11 cellular contexts compared by ENCODE assay signal in the genomic region with DNA sequence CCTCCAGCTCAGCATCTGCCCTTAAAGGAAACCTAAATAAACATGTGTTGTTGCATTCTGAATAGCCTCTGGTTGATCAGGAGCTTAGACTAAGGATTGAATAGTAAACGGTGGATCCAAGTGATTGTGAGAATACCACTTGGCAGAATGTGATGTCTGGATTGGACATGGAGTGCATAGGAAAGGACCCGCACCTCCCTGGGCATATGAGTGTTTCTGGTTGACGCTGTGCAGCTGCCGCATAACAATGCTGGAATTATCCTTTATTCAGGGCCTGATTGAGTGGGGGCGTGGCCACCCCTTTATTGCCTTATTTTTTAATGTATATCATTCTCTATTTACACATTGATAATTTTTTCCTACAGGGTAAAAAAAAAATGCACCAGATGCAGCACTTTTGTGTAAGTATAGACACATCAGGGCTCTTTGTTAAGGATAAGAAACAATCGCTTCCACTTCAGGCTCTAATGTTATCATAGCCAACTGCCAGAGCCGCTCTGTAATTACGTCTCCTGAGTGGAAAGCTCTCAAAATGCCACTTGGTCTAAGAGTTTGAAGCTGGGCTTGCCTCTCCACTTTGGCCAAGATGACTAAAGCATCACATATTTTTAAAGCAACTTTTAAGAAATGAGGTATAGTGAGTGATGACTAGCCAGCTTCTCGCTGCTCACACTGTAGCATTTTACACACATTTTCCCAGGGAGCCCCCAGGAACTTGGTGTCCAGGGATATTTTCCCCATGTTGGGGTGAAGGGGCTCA. TPM values are rescaled to one million over a fixed set of nuclear protein-coding genes. Genes with fewer than 3 reads are reported as not detected.
DNase-seq lines count a peak whose midpoint lies in the region; ATAC-seq, FAIRE-seq and TF ChIP-seq lines count a peak whose summit lies in the region.
"Had no signal": no experiment of that assay in that cellular context is flagged by ENCODE, and none has a peak within 500 bp of the region (broad histone marks: within the 10 kb centered on the region; RNA-seq: fewer than 3 reads in every experiment).

No MANE protein-coding gene starts in this region.

- H3K36me3 ChIP-seq in breast epithelium, result no peaks in the 10 kb centered on the region

- H3K27ac Mint-ChIP-seq in activated naive CD4-positive, alpha-beta T cell treated with anti-CD3 and anti-CD28 coated beads for 36 hours, result peak overlapping the region; percentile 91
- peak overlapping the region; percentile 52 for H3K27ac Mint-ChIP-seq in stimulated activated effector memory CD8-positive, alpha-beta T cell treated with anti-CD3 and anti-CD28 coated beads, Interleukin-12 subunit alpha, Interleukin-12 subunit beta, amount 100 ng/mL, for 72 hours

- H3K4me1 ChIP-seq in breast epithelium, result no peaks in the 10 kb centered on the region

- in situ Hi-C loops in GM13977 (cut with MboI; ENCODE audit: low pct_unique_long_range_greater_than_20kb, low sequenced_read_pairs, unreplicated experiment), result no loop called here

- no peaks in the 10 kb centered on the region for H3K27me3 ChIP-seq in breast epithelium

- no peak for FAIRE-seq in D721Med (lab: Jason Lieb, UNC)

- no peaks in the 10 kb centered on the region for H3K36me3 Mint-ChIP-seq in activated naive CD4-positive, alpha-beta T cell treated with anti-CD3 and anti-CD28 coated beads for 36 hours (ENCODE audit: low read depth)
- peaks cover 6% of the 10 kb centered on the region for H3K36me3 Mint-ChIP-seq in stimulated activated effector memory CD8-positive, alpha-beta T cell treated with anti-CD3 and anti-CD28 coated beads, Interleukin-12 subunit alpha, Interleukin-12 subunit beta, amount 100 ng/mL, for 72 hours

- peaks cover 82% of the 10 kb centered on the region for H3K4me1 Mint-ChIP-seq in activated naive CD4-positive, alpha-beta T cell treated with anti-CD3 and anti-CD28 coated beads for 36 hours (ENCODE audit: low read depth)
- peaks cover 77% of the 10 kb centered on the region for H3K4me1 Mint-ChIP-seq in stimulated activated effector memory CD8-positive, alpha-beta T cell treated with anti-CD3 and anti-CD28 coated beads, Interleukin-12 subunit alpha, Interleukin-12 subunit beta, amount 100 ng/mL, for 72 hours

- ATAC-seq in stimulated activated effector memory CD8-positive, alpha-beta T cell treated with anti-CD3 and anti-CD28 coated beads, Interleukin-12 subunit alpha, Interleukin-12 subunit beta, amount 100 ng/mL, for 72 hours, result peak; percentile 46

- no peak for DNase-seq in activated naive CD4-positive, alpha-beta T cell treated with anti-CD3 and anti-CD28 coated beads for 36 hours
- no peak for DNase-seq in activated naive CD4-positive, alpha-beta T cell treated with anti-CD3 and anti-CD28 coated beads, Interleukin-2, amount 50 U/mL, for 16 hours
- DNase-seq in NCI-H345 (lab: John Stamatoyannopoulos, UW) (peak; percentile 94), breast epithelium (ENCODE audit: low spot score in 2 of 2) (peak in 1 of 2 donors; percentile 24), GM13977 (ENCODE audit: low spot score) (no peak), D721Med (ENCODE audit: insufficient read length, low spot score) (no peak), medulla oblongata (ENCODE audit: extremely low spot score) (no peak)
- no peak for DNase-seq in stimulated activated effector memory CD8-positive, alpha-beta T cell treated with anti-CD3 and anti-CD28 coated beads, Interleukin-12 subunit alpha, Interleukin-12 subunit beta, amount 100 ng/mL, for 72 hours (ENCODE audit: low spot score in 2 of 2)
- DNase-seq: activated CD4-positive, alpha-beta T cell treated with anti-CD3 and anti-CD28 coated beads, Interleukin-2, amount 50 U/mL, for 48 hours; dorsolateral prefrontal cortex; GOT3 had no signal

- no peak overlapping the region for H3K4me3 ChIP-seq in breast epithelium

- H3K27me3 Mint-ChIP-seq in activated naive CD4-positive, alpha-beta T cell treated with anti-CD3 and anti-CD28 coated beads for 36 hours (ENCODE audit: low read depth), result no peaks in the 10 kb centered on the region

- CTCF ChIA-PET in activated naive CD4-positive, alpha-beta T cell treated with anti-CD3 and anti-CD28 coated beads for 36 hours (lab: Charles Lee), result interaction anchor here (0.7 to 6.8 kb wide), 10 partner anchors 9 to 188 kb away, joined by 3 to 65 read pairs (median 4); no protein-coding TSS in a partner anchor

- peak overlapping the region; percentile 60 for H3K4me3 Mint-ChIP-seq in activated naive CD4-positive, alpha-beta T cell treated with anti-CD3 and anti-CD28 coated beads for 36 hours
- H3K4me3 Mint-ChIP-seq in stimulated activated effector memory CD8-positive, alpha-beta T cell treated with anti-CD3 and anti-CD28 coated beads, Interleukin-12 subunit alpha, Interleukin-12 subunit beta, amount 100 ng/mL, for 72 hours, result peak overlapping the region; percentile 71

- no peak for TF ChIP-seq POLR2A in breast epithelium (IDR thresholded peaks at IDR 0.05)

- peak overlapping the region; percentile 27 to 54 for H3K27ac ChIP-seq in breast epithelium
- H3K27ac ChIP-seq: dorsolateral prefrontal cortex had no signal

- H3K9me3 Mint-ChIP-seq in activated naive CD4-positive, alpha-beta T cell treated with anti-CD3 and anti-CD28 coated beads for 36 hours, result no peaks in the 10 kb centered on the region
- no peaks in the 10 kb centered on the region for H3K9me3 Mint-ChIP-seq in stimulated activated effector memory CD8-positive, alpha-beta T cell treated with anti-CD3 and anti-CD28 coated beads, Interleukin-12 subunit alpha, Interleukin-12 subunit beta, amount 100 ng/mL, for 72 hours

- TF ChIP-seq CTCF in breast epithelium (IDR thresholded peaks at IDR 0.05) (no peak), GM13977 (IDR thresholded peaks at IDR 0.05; ENCODE audit: extremely low read depth, insufficient read depth, missing control alignments) (no peak), D721Med (IDR thresholded peaks at IDR 0.05; ENCODE audit: insufficient read depth, missing control alignments) (no peak)

- intact Hi-C loops in activated naive CD4-positive, alpha-beta T cell treated with anti-CD3 and anti-CD28 coated beads for 36 hours (cut with micrococcal nuclease), result loop anchor here (5.0 kb wide), 1 partner anchor 499 kb away; the partner anchor contains the start of genes FAM120A and FAM120AOS
- intact Hi-C loops in breast epithelium (cut with DNase I; ENCODE audit: low total_unique reads), result loop anchor here (10.0 kb wide), 1 partner anchor 508 kb away; no protein-coding TSS in a partner anchor

- H3K9me3 ChIP-seq in breast epithelium, result no peaks in the 10 kb centered on the region

RNA-seq across cellular contexts. Expression of gene FGD3, which starts 5.7 kb away (rescaled TPM):
- 10 to 100 TPM; 57.7 to 58.8 TPM for total RNA-seq in activated naive CD4-positive, alpha-beta T cell treated with anti-CD3 and anti-CD28 coated beads for 36 hours
- total RNA-seq in breast epithelium, result 10 to 100 TPM; 10.2 to 18.0 (median 10.4) TPM
